Comparison of ENCODE assay signal across 8 cellular contexts in the genomic region with DNA sequence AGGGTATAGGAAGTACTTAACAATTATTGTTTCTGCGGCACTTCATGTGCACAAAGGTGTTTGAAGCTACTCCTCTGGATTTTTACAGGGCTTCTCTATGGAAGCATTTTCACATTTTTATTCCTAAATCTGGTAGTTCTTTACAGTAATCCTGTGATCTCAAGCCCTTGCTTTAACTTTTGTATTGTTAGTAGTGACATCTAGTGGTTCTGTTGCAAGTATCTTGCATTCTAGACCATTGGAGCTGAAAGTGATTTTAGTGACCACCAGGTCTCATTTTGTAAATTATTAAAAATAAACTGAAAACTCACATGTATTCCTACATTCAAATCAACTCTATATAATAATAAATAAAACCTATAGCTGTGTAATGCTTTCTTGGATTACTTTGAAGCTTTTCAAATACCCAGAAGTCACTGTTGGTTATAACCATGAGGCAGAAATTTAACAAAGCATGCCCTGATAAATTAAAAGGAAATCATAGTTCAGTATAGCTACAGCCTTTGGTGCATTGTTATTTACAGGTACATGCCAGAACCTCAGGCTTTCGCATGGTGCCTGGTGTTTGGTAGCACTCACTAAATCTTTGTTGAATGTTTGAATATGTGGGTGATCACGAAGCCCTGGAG. TPM values are rescaled to one million over a fixed set of nuclear protein-coding genes. Genes with fewer than 3 reads are reported as not detected.
A peak's percentile ranks its signal among the peaks of the same experiment; 100 is the strongest.
DNase-seq lines count a peak whose midpoint lies in the region; ATAC-seq and TF ChIP-seq lines count a peak whose summit lies in the region.

No MANE protein-coding gene starts in this region.

- H2AK5ac ChIP-seq in mesenchymal stem cell (ENCODE audit: low read length, severe bottlenecking), result no peak overlapping the region

- DNase-seq in EL, result peak; percentile 18
- DNase-seq in astrocyte of the hippocampus (ENCODE audit: low read depth, low spot score), result peak; percentile 48
- DNase-seq in mesenchymal stem cell, result peak; percentile 49
- no peak for DNase-seq in activated CD4-positive, alpha-beta T cell treated with anti-CD3 and anti-CD28 coated beads, Interleukin-2, amount 50 U/mL, for 1 hour
- no peak for DNase-seq in sigmoid colon
- no peak for DNase-seq in COLO668 (lab: John Stamatoyannopoulos, UW; ENCODE audit: unreplicated experiment)

- no peak overlapping the region for H3K9ac ChIP-seq in Loucy (ENCODE audit: low read depth, low read length, poor library complexity, severe bottlenecking)
- no peak overlapping the region for H3K9ac ChIP-seq in mesenchymal stem cell (ENCODE audit: low read length)

- peak; percentile 70 for TF ChIP-seq CTCF in Loucy (conservative IDR thresholded peaks at IDR 0.05; ENCODE audit: low read length)
- TF ChIP-seq CTCF in sigmoid colon (IDR thresholded peaks at IDR 0.05), result peak in 1 of 4 experiments; percentile 22

- H3K27me3 ChIP-seq in Loucy (ENCODE audit: insufficient read depth, low read length, poor library complexity, severe bottlenecking) (no peaks in the 10 kb centered on the region), mesenchymal stem cell (ENCODE audit: control insufficient read depth in 1 of 2, insufficient read depth in 1 of 2, low read length in 2 of 2) (no peaks in the 10 kb centered on the region), sigmoid colon (no peaks in the 10 kb centered on the region)

- no peaks in the 10 kb centered on the region for H4K20me1 ChIP-seq in Loucy (ENCODE audit: insufficient read depth, low read length, poor library complexity, severe bottlenecking)

- no peak overlapping the region for H2BK120ac ChIP-seq in mesenchymal stem cell (ENCODE audit: low read depth, low read length)

- H2BK12ac ChIP-seq in mesenchymal stem cell (ENCODE audit: low read length in 2 of 2), result no peak overlapping the region

- no peak overlapping the region for H3K14ac ChIP-seq in mesenchymal stem cell (ENCODE audit: low read length in 2 of 2)

- H3K23ac ChIP-seq in mesenchymal stem cell (ENCODE audit: low read length in 2 of 2), result no peak overlapping the region

- TF ChIP-seq POLR2A in sigmoid colon (IDR thresholded peaks at IDR 0.05), result no peak

- H4K8ac ChIP-seq in mesenchymal stem cell (ENCODE audit: low read length), result no peak overlapping the region

- no peak overlapping the region for H3K27ac ChIP-seq in mesenchymal stem cell (ENCODE audit: low read length, poor library complexity, severe bottlenecking)
- H3K27ac ChIP-seq in sigmoid colon, result no peak overlapping the region

- H3K79me2 ChIP-seq in Loucy (ENCODE audit: insufficient read depth, low read length), result no peaks in the 10 kb centered on the region

- intact Hi-C loops in sigmoid colon (cut with DNase I), result no loop called here

- no peak overlapping the region for H3K4ac ChIP-seq in mesenchymal stem cell (ENCODE audit: low read depth in 1 of 2, low read length in 2 of 2)

- no peaks in the 10 kb centered on the region for H3K9me2 ChIP-seq in Loucy (replicated peaks; ENCODE audit: low read depth, low read length)

- H3K9me3 ChIP-seq in Loucy (ENCODE audit: insufficient read depth, low read depth, low read length) (no peaks in the 10 kb centered on the region), mesenchymal stem cell (ENCODE audit: control insufficient read depth, low read length) (no peaks in the 10 kb centered on the region), sigmoid colon (no peaks in the 10 kb centered on the region)

- no peak overlapping the region for H3K18ac ChIP-seq in mesenchymal stem cell (ENCODE audit: low read depth in 1 of 2, low read length in 2 of 2)

- TF ChIP-seq EP300 in sigmoid colon (IDR thresholded peaks at IDR 0.05), result no peak

- H2BK5ac ChIP-seq in mesenchymal stem cell (ENCODE audit: low read depth, low read length, poor library complexity, severe bottlenecking), result no peak overlapping the region

- no peaks in the 10 kb centered on the region for H3K4me1 ChIP-seq in Loucy (ENCODE audit: insufficient read depth, low read length, poor library complexity, severe bottlenecking)
- no peaks in the 10 kb centered on the region for H3K4me1 ChIP-seq in mesenchymal stem cell (ENCODE audit: control insufficient read depth, insufficient read depth, low read depth, low read length)
- peaks cover 0 to 3% (median 0%) of the 10 kb centered on the region in 4 donors for H3K4me1 ChIP-seq in sigmoid colon

- H2AFZ ChIP-seq in Loucy (ENCODE audit: low read length), result no peak overlapping the region
- H2AFZ ChIP-seq in mesenchymal stem cell (ENCODE audit: low read depth, low read length), result no peak overlapping the region

- H3F3A ChIP-seq in Loucy (ENCODE audit: low read depth), result no peaks in the 10 kb centered on the region

- peaks cover under 1% of the 10 kb centered on the region for H3K79me1 ChIP-seq in mesenchymal stem cell (replicated peaks; ENCODE audit: low read length, poor library complexity, severe bottlenecking)

- 98% methylated on average over 3 of the region's 3 CpGs for WGBS in mesenchymal stem cell
- 90% methylated on average over 3 of the region's 3 CpGs for WGBS in sigmoid colon, 2 donors

- no peak overlapping the region for H4K91ac ChIP-seq in mesenchymal stem cell (ENCODE audit: low read length)

- H3K4me3 ChIP-seq in Loucy (ENCODE audit: low read length, poor library complexity, severe bottlenecking) (no peak overlapping the region), mesenchymal stem cell (ENCODE audit: insufficient read depth in 1 of 2, low read depth in 1 of 2, low read length in 2 of 2) (no peak overlapping the region), sigmoid colon (no peak overlapping the region)

- H3K4me2 ChIP-seq in Loucy (ENCODE audit: low read depth, low read length, poor library complexity, severe bottlenecking), result no peak overlapping the region
- H3K4me2 ChIP-seq in mesenchymal stem cell (ENCODE audit: low read length, poor library complexity, severe bottlenecking), result no peak overlapping the region

- H3K36me3 ChIP-seq in Loucy (ENCODE audit: insufficient read depth, low read length) (no peaks in the 10 kb centered on the region), mesenchymal stem cell (ENCODE audit: control insufficient read depth in 1 of 2, insufficient read depth in 2 of 2, low read depth in 1 of 2, low read length in 2 of 2) (no peaks in the 10 kb centered on the region), sigmoid colon (no peaks in the 10 kb centered on the region)

- ATAC-seq in HG03460 (IDR thresholded peaks at IDR 0.05; ENCODE audit: unreplicated experiment), result no peak

- no peak overlapping the region for H2BK15ac ChIP-seq in mesenchymal stem cell (ENCODE audit: low read depth, poor library complexity, severe bottlenecking)

RNA-seq across cellular contexts. Expression of a gene that starts 18.9 kb away (rescaled TPM):
- 2,982 TPM for polyA plus RNA-seq in mesenchymal stem cell (2013, experiment 1 of 2)
- polyA plus RNA-seq in mesenchymal stem cell (2013, experiment 2 of 2), result 3,039 TPM
- total RNA-seq in sigmoid colon, result 1,000 to 10,000 TPM; 1,784 to 4,382 (median 3,617) TPM
- 1,000 to 10,000 TPM; 2,671 to 5,306 (median 2,837) TPM for polyA plus RNA-seq in sigmoid colon

Comparison
In these comparisons a context has a peak if more than half of its experiments do, and no peak if none do; other contexts are left out.
1. DNase-seq: peak in EL (single experiment), astrocyte of the hippocampus (single experiment) and mesenchymal stem cell (single experiment); none in activated CD4-positive, alpha-beta T cell treated with anti-CD3 and anti-CD28 coated beads, Interleukin-2, amount 50 U/mL, for 1 hour (single experiment), sigmoid colon (single experiment) and COLO668 (single experiment).